Comparison of ENCODE assay signal across 20 cellular contexts in genomic region chr16:48335961-48336360, GRCh38. TPM values are rescaled to one million over a fixed set of nuclear protein-coding genes. Genes with fewer than 3 reads are reported as not detected.
DNase-seq lines count a peak whose midpoint lies in the region; ATAC-seq, FAIRE-seq and TF ChIP-seq lines count a peak whose summit lies in the region.
"Had no signal": no experiment of that assay in that cellular context is flagged by ENCODE, and none has a peak within 500 bp of the region (broad histone marks: within the 10 kb centered on the region; RNA-seq: fewer than 3 reads in every experiment).

No MANE protein-coding gene starts in this region.

- no peaks in the 10 kb centered on the region for H3K9me3 ChIP-seq in osteoblast (ENCODE audit: low read depth, low read length)
- H3K9me3 ChIP-seq: ascending aorta, lower lobe of right lung had no signal

- no peak overlapping the region for H3K4me3 ChIP-seq in osteoblast (ENCODE audit: insufficient read depth, low read length)
- H3K4me3 ChIP-seq: ascending aorta, dorsolateral prefrontal cortex, lower lobe of right lung had no signal

- POLR2A ChIA-PET in WTC11 (lab: Charles Lee), result interaction anchor here (0.6 kb wide), 1 partner anchor 144 kb away, joined by 4 read pairs; no protein-coding TSS in a partner anchor

- H3K4me1 Mint-ChIP-seq in WTC11, result peaks cover 43% of the 10 kb centered on the region
- H3K4me1 Mint-ChIP-seq: activated B cell treated with CpG ODN at 0.5 μM for 24 hours, nephron had no signal

- H3K4me1 ChIP-seq in osteoblast (ENCODE audit: insufficient read depth, low read length), result peaks cover 14% of the 10 kb centered on the region
- H3K4me1 ChIP-seq: ascending aorta had no signal

- H3K27me3 Mint-ChIP-seq in WTC11 (ENCODE audit: low read depth), result no peaks in the 10 kb centered on the region
- H3K27me3 Mint-ChIP-seq: activated B cell treated with CpG ODN at 0.5 μM for 24 hours had no signal

- H3K27ac Mint-ChIP-seq in WTC11, result peak overlapping the region; percentile 91
- H3K27ac Mint-ChIP-seq: activated B cell treated with CpG ODN at 0.5 μM for 24 hours had no signal

- peaks cover 4% of the 10 kb centered on the region for H4K20me1 ChIP-seq in osteoblast (ENCODE audit: insufficient read depth, low read length)

- CTCF ChIA-PET in WTC11 (lab: Charles Lee), result interaction anchor here (0.8 kb wide), 1 partner anchor 287 kb away, joined by 3 read pairs; no protein-coding TSS in a partner anchor

- H3K4me3 Mint-ChIP-seq in WTC11, result no peak overlapping the region
- H3K4me3 Mint-ChIP-seq: activated B cell treated with CpG ODN at 0.5 μM for 24 hours, nephron had no signal

- peaks cover 29% of the 10 kb centered on the region for H3K36me3 Mint-ChIP-seq in WTC11

- peaks cover 3% of the 10 kb centered on the region for H3K79me2 ChIP-seq in osteoblast (ENCODE audit: insufficient read depth, low read length)

- no peak for FAIRE-seq in urothelium cell line (lab: Jason Lieb, UNC)
- FAIRE-seq: HepG2 had no signal

- peak overlapping the region; percentile 59 for H3K27ac ChIP-seq in osteoblast (ENCODE audit: low read depth, low read length)
- H3K27ac ChIP-seq: ascending aorta, lower lobe of right lung had no signal

- DNase-seq in ELR (ENCODE audit: low read depth) (peak; percentile 52), WTC11 (ENCODE audit: low spot score) (no peak), fibroblast of peridontal ligament (ENCODE audit: extremely low read depth) (peak; percentile 88), osteoblast (ENCODE audit: insufficient read length, low spot score, missing footprints) (no peak), urothelium cell line (ENCODE audit: low spot score) (no peak)
- DNase-seq: activated B cell treated with CpG ODN at 0.5 μM for 24 hours, C1 segment of cervical spinal cord, dorsolateral prefrontal cortex, lower lobe of right lung, NCI-H748 treated with DMSO at 0.1 percent for 48 hours, RPMI8226, substantia nigra, T-helper 1 cell had no signal

- ATAC-seq in WTC11 (no peak), GM19035 (IDR thresholded peaks at IDR 0.05; ENCODE audit: unreplicated experiment) (no peak), GM19351 (IDR thresholded peaks at IDR 0.05; ENCODE audit: unreplicated experiment) (no peak), HG02884 (IDR thresholded peaks at IDR 0.05; ENCODE audit: unreplicated experiment) (no peak)
- ATAC-seq: esophagus mucosa, HepG2, lower lobe of right lung had no signal

- H3K9me3 Mint-ChIP-seq in WTC11, result no peaks in the 10 kb centered on the region
- H3K9me3 Mint-ChIP-seq: activated B cell treated with CpG ODN at 0.5 μM for 24 hours, nephron had no signal

- H3K27me3 ChIP-seq in osteoblast (ENCODE audit: insufficient read depth, low read length), result no peaks in the 10 kb centered on the region
- H3K27me3 ChIP-seq: ascending aorta, dorsolateral prefrontal cortex had no signal

- H3K36me3 ChIP-seq in osteoblast (ENCODE audit: insufficient read depth, low read length), result peaks cover 15% of the 10 kb centered on the region

- H3K4me2 ChIP-seq in osteoblast (ENCODE audit: insufficient read depth, low read length), result peak overlapping the region; percentile 26

- H2AFZ ChIP-seq in osteoblast (ENCODE audit: low read length), result no peak overlapping the region

- TF ChIP-seq CTCF in WTC11 (IDR thresholded peaks at IDR 0.05) (no peak), osteoblast (IDR thresholded peaks at IDR 0.05; ENCODE audit: extremely low read depth, low read depth, low read length) (no peak)

TF ChIP-seq in WTC11, 78 proteins besides CTCF, POLR2A, EP300 and RAD21:
- TF ChIP-seq FOXK1 (CRISPR knock-in tag; IDR thresholded peaks at IDR 0.05) (no peak), MYBL2 (CRISPR knock-in tag; IDR thresholded peaks at IDR 0.05) (no peak), ZNF232 (CRISPR knock-in tag; IDR thresholded peaks at IDR 0.05) (no peak), ZMAT4 (CRISPR knock-in tag; IDR thresholded peaks at IDR 0.05) (no peak), E2F4 (CRISPR knock-in tag; IDR thresholded peaks at IDR 0.05; ENCODE audit: borderline replicate concordance, low read depth) (no peak), CDX4 (CRISPR knock-in tag; IDR thresholded peaks at IDR 0.05; ENCODE audit: borderline replicate concordance) (no peak), RELA (CRISPR knock-in tag; IDR thresholded peaks at IDR 0.05; ENCODE audit: borderline replicate concordance) (no peak), PRRX2 (CRISPR knock-in tag; IDR thresholded peaks at IDR 0.05) (no peak), PREB (CRISPR knock-in tag; IDR thresholded peaks at IDR 0.05; ENCODE audit: borderline replicate concordance) (no peak), ZNF121 (CRISPR knock-in tag; IDR thresholded peaks at IDR 0.05) (no peak), E2F5 (CRISPR knock-in tag; IDR thresholded peaks at IDR 0.05) (no peak), JAZF1 (CRISPR knock-in tag; IDR thresholded peaks at IDR 0.05) (no peak), ZNF263 (CRISPR knock-in tag; IDR thresholded peaks at IDR 0.05; ENCODE audit: low read depth) (no peak), GRHL2 (CRISPR knock-in tag; IDR thresholded peaks at IDR 0.05; ENCODE audit: insufficient replicate concordance, severe bottlenecking) (no peak)
TF ChIP-seq in WTC11: peak in this region for 0.

RNA-seq across cellular contexts. Expression of gene SIAH1, which starts 49.3 kb away (rescaled TPM):
- total RNA-seq in WTC11 (2021) (27.0 to 29.9 TPM (median 28.0 TPM) in 3 replicates), osteoblast (41.8 and 43.1 TPM in 2 replicates)

Comparison
In these comparisons a context has a peak if more than half of its experiments do, and no peak if none do; other contexts are left out.
1. DNase-seq: peak in ELR (single experiment) and fibroblast of peridontal ligament (single experiment); none in WTC11 (single experiment), osteoblast (single experiment) and urothelium cell line (single experiment).